ENCODE assay signal across 10 cellular contexts in the genomic region with DNA sequence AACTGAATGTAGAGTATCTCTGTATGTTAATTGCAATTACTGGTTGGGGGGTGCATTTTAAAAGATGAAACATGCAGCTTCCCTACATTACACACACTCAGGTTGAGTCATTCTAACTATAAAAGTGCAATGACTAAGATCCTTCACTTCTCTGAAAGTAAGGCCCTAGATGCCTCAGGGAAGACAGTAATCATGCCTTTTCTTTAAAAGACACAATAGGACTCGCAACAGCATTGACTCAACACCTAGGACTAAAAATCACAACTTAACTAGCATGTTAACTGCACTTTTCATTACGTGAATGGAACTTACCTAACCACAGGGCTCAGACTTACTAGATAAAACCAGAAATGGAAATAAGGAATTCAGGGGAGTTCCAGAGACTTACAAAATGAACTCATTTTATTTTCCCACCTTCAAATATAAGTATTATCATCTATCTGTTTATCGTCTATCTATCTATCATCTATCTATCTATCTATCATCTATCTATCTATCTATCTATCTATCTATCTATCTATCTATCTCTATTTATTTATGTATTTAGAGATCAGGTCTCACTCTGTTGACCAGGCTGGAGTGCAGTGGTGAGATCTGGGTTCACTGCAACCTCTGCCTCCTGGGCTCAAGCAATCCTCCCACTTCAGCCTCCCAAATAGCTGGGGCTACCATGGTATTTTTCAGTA. TPM values are rescaled to one million over a fixed set of nuclear protein-coding genes. Genes with fewer than 3 reads are reported as not detected.
DNase-seq lines count a peak whose midpoint lies in the region; ATAC-seq and TF ChIP-seq lines count a peak whose summit lies in the region.
"Had no signal": no experiment of that assay in that cellular context is flagged by ENCODE, and none has a peak within 500 bp of the region (broad histone marks: within the 10 kb centered on the region; RNA-seq: fewer than 3 reads in every experiment).

No MANE protein-coding gene starts in this region.

- peaks cover 8% of the 10 kb centered on the region for H3K36me3 Mint-ChIP-seq in activated CD8-positive, alpha-beta T cell treated with anti-CD3 and anti-CD28 coated beads for 36 hours (ENCODE audit: low read depth)
- H3K36me3 Mint-ChIP-seq in activated CD8-positive, alpha-beta T cell treated with anti-CD3 and anti-CD28 coated beads, Interleukin-2, amount 10 ng/mL, durations not matched to agents 7 days and 5 days (ENCODE audit: low read depth) = peaks cover 6% of the 10 kb centered on the region
- H3K36me3 Mint-ChIP-seq in stimulated activated effector memory CD8-positive, alpha-beta T cell treated with anti-CD3 and anti-CD28 coated beads, Interleukin-12 subunit alpha, Interleukin-12 subunit beta, amount 100 ng/mL, for 72 hours = peaks cover 8% of the 10 kb centered on the region

- intact Hi-C loops in activated CD8-positive, alpha-beta T cell treated with anti-CD3 and anti-CD28 coated beads for 36 hours (cut with micrococcal nuclease) = loop anchor here (5.0 kb wide), 1 partner anchor 60 kb away; the partner anchor contains the start of gene KMO
- intact Hi-C loops in mucosa of descending colon (cut with DNase I, micrococcal nuclease) = no loop called here

- H3K4me1 ChIP-seq in mucosa of descending colon (ENCODE audit: low read depth) = no peaks in the 10 kb centered on the region

- peaks cover 18% of the 10 kb centered on the region for H3K4me1 Mint-ChIP-seq in activated CD8-positive, alpha-beta T cell treated with anti-CD3 and anti-CD28 coated beads for 36 hours (ENCODE audit: low read depth)
- H3K4me1 Mint-ChIP-seq in activated CD8-positive, alpha-beta T cell treated with anti-CD3 and anti-CD28 coated beads, Interleukin-2, amount 10 ng/mL, durations not matched to agents 7 days and 5 days (ENCODE audit: low read depth) = no peaks in the 10 kb centered on the region
- peaks cover 26% of the 10 kb centered on the region for H3K4me1 Mint-ChIP-seq in stimulated activated effector memory CD8-positive, alpha-beta T cell treated with anti-CD3 and anti-CD28 coated beads, Interleukin-12 subunit alpha, Interleukin-12 subunit beta, amount 100 ng/mL, for 72 hours

- ATAC-seq in activated CD8-positive, alpha-beta T cell treated with anti-CD3 and anti-CD28 coated beads for 36 hours = peak; percentile 96
- no peak for ATAC-seq in activated CD8-positive, alpha-beta T cell treated with anti-CD3 and anti-CD28 coated beads, Interleukin-2, amount 10 ng/mL, durations not matched to agents 7 days and 5 days
- ATAC-seq in HG02885 (IDR thresholded peaks at IDR 0.05; ENCODE audit: poor library complexity, unreplicated experiment) = peak; percentile 86
- peak; percentile 98 for ATAC-seq in stimulated activated effector memory CD8-positive, alpha-beta T cell treated with anti-CD3 and anti-CD28 coated beads, Interleukin-12 subunit alpha, Interleukin-12 subunit beta, amount 100 ng/mL, for 72 hours
- no peak for ATAC-seq in mucosa of descending colon

- H3K9me3 ChIP-seq in mucosa of descending colon = no peaks in the 10 kb centered on the region
- H3K9me3 ChIP-seq: MG63 had no signal

- no peak for DNase-seq in activated CD8-positive, alpha-beta T cell treated with anti-CD3 and anti-CD28 coated beads for 36 hours
- DNase-seq in activated CD8-positive, alpha-beta T cell treated with anti-CD3 and anti-CD28 coated beads, Interleukin-2, amount 10 ng/mL, durations not matched to agents 7 days and 5 days = no peak
- peak; percentile 92 for DNase-seq in RPMI7951 (ENCODE audit: low read depth)
- no peak for DNase-seq in stimulated activated effector memory CD8-positive, alpha-beta T cell treated with anti-CD3 and anti-CD28 coated beads, Interleukin-12 subunit alpha, Interleukin-12 subunit beta, amount 100 ng/mL, for 72 hours (ENCODE audit: low spot score in 2 of 2)
- no peak for DNase-seq in mucosa of descending colon
- DNase-seq in NAMALWA (ENCODE audit: low spot score) = no peak
- no peak for DNase-seq in NCI-H1092 (lab: John Stamatoyannopoulos, UW)
- DNase-seq: MG63, midbrain had no signal

- no peak overlapping the region for H3K4me3 ChIP-seq in mucosa of descending colon
- H3K4me3 ChIP-seq: MG63 had no signal

- no peaks in the 10 kb centered on the region for H3K36me3 ChIP-seq in mucosa of descending colon (ENCODE audit: low read depth)
- H3K36me3 ChIP-seq: MG63 had no signal

- POLR2A ChIA-PET in activated CD8-positive, alpha-beta T cell treated with anti-CD3 and anti-CD28 coated beads for 36 hours (lab: Charles Lee) = interaction anchor here (1.3 to 1.5 kb wide), 3 partner anchors 21 to 48 kb away, joined by 3 to 6 read pairs (median 4); partner anchors contain the start of genes CHML and OPN3
- POLR2A ChIA-PET in activated CD8-positive, alpha-beta T cell treated with anti-CD3 and anti-CD28 coated beads, Interleukin-2, amount 10 ng/mL, durations not matched to agents 7 days and 5 days (lab: Charles Lee) = no interaction called here

- peak overlapping the region; percentile 63 for H3K27ac Mint-ChIP-seq in activated CD8-positive, alpha-beta T cell treated with anti-CD3 and anti-CD28 coated beads for 36 hours
- no peak overlapping the region for H3K27ac Mint-ChIP-seq in activated CD8-positive, alpha-beta T cell treated with anti-CD3 and anti-CD28 coated beads, Interleukin-2, amount 10 ng/mL, durations not matched to agents 7 days and 5 days
- H3K27ac Mint-ChIP-seq in stimulated activated effector memory CD8-positive, alpha-beta T cell treated with anti-CD3 and anti-CD28 coated beads, Interleukin-12 subunit alpha, Interleukin-12 subunit beta, amount 100 ng/mL, for 72 hours = peak overlapping the region; percentile 72

- H3K27me3 Mint-ChIP-seq in activated CD8-positive, alpha-beta T cell treated with anti-CD3 and anti-CD28 coated beads for 36 hours = no peaks in the 10 kb centered on the region
- no peaks in the 10 kb centered on the region for H3K27me3 Mint-ChIP-seq in activated CD8-positive, alpha-beta T cell treated with anti-CD3 and anti-CD28 coated beads, Interleukin-2, amount 10 ng/mL, durations not matched to agents 7 days and 5 days (ENCODE audit: low read depth)

- no peaks in the 10 kb centered on the region for H3K9me3 Mint-ChIP-seq in activated CD8-positive, alpha-beta T cell treated with anti-CD3 and anti-CD28 coated beads for 36 hours
- no peaks in the 10 kb centered on the region for H3K9me3 Mint-ChIP-seq in activated CD8-positive, alpha-beta T cell treated with anti-CD3 and anti-CD28 coated beads, Interleukin-2, amount 10 ng/mL, durations not matched to agents 7 days and 5 days (ENCODE audit: insufficient read depth)
- H3K9me3 Mint-ChIP-seq in stimulated activated effector memory CD8-positive, alpha-beta T cell treated with anti-CD3 and anti-CD28 coated beads, Interleukin-12 subunit alpha, Interleukin-12 subunit beta, amount 100 ng/mL, for 72 hours = no peaks in the 10 kb centered on the region

- CTCF ChIA-PET in activated CD8-positive, alpha-beta T cell treated with anti-CD3 and anti-CD28 coated beads for 36 hours (lab: Charles Lee) = interaction anchor here (1.3 kb wide), 1 partner anchor 19 kb away, joined by 3 read pairs; no protein-coding TSS in a partner anchor
- CTCF ChIA-PET in activated CD8-positive, alpha-beta T cell treated with anti-CD3 and anti-CD28 coated beads, Interleukin-2, amount 10 ng/mL, durations not matched to agents 7 days and 5 days (lab: Charles Lee) = no interaction called here

- H3K4me3 Mint-ChIP-seq in activated CD8-positive, alpha-beta T cell treated with anti-CD3 and anti-CD28 coated beads for 36 hours = no peak overlapping the region
- H3K4me3 Mint-ChIP-seq in activated CD8-positive, alpha-beta T cell treated with anti-CD3 and anti-CD28 coated beads, Interleukin-2, amount 10 ng/mL, durations not matched to agents 7 days and 5 days = no peak overlapping the region
- H3K4me3 Mint-ChIP-seq in stimulated activated effector memory CD8-positive, alpha-beta T cell treated with anti-CD3 and anti-CD28 coated beads, Interleukin-12 subunit alpha, Interleukin-12 subunit beta, amount 100 ng/mL, for 72 hours = peak overlapping the region; percentile 1

- no peak for TF ChIP-seq CTCF in activated CD8-positive, alpha-beta T cell treated with anti-CD3 and anti-CD28 coated beads for 36 hours (IDR thresholded peaks at IDR 0.05)
- TF ChIP-seq CTCF in mucosa of descending colon (IDR thresholded peaks at IDR 0.05) = no peak

RNA-seq across cellular contexts. Expression of gene CHML, which starts 47.8 kb away (rescaled TPM):
- 10 to 100 TPM; 20.3 to 24.7 TPM for total RNA-seq in activated CD8-positive, alpha-beta T cell treated with anti-CD3 and anti-CD28 coated beads for 36 hours
- total RNA-seq in activated CD8-positive, alpha-beta T cell treated with anti-CD3 and anti-CD28 coated beads, Interleukin-2, amount 10 ng/mL, durations not matched to agents 7 days and 5 days = 10 to 100 TPM; 18.2 to 18.7 TPM
- 8.8 and 9.7 TPM in 2 replicates for total RNA-seq in RPMI7951 (2014; rRNA removed; shearing (Covaris generic))
- total RNA-seq in mucosa of descending colon = 10 to 100 TPM in 1 of 3 donors, 1 to 10 TPM in 2; 8.5 to 16.7 (median 9.8) TPM

RNA-seq across cellular contexts. Expression of gene OPN3, which starts 47.8 kb away (rescaled TPM):
- total RNA-seq in activated CD8-positive, alpha-beta T cell treated with anti-CD3 and anti-CD28 coated beads for 36 hours = 10 to 100 TPM in 1 of 2 experiments, 1 to 10 TPM in 1; 9.9 to 11.8 TPM
- total RNA-seq in activated CD8-positive, alpha-beta T cell treated with anti-CD3 and anti-CD28 coated beads, Interleukin-2, amount 10 ng/mL, durations not matched to agents 7 days and 5 days = 10 to 100 TPM; 15.2 to 15.9 TPM
- total RNA-seq in RPMI7951 (2014; rRNA removed; shearing (Covaris generic)) = 38.3 and 49.4 TPM in 2 replicates
- 10 to 100 TPM; 27.4 to 77.6 (median 29.0) TPM for total RNA-seq in mucosa of descending colon

RNA-seq across cellular contexts. Expression of gene WDR64, which starts 59.7 kb away (rescaled TPM):
- not detected for total RNA-seq in activated CD8-positive, alpha-beta T cell treated with anti-CD3 and anti-CD28 coated beads for 36 hours
- total RNA-seq in activated CD8-positive, alpha-beta T cell treated with anti-CD3 and anti-CD28 coated beads, Interleukin-2, amount 10 ng/mL, durations not matched to agents 7 days and 5 days = under 1 TPM; 0.21 to 0.31 TPM
- total RNA-seq in RPMI7951 (2014; rRNA removed; shearing (Covaris generic)) = not detected in 2 replicates
- total RNA-seq in mucosa of descending colon = under 1 TPM in 1 of 3 donors, not detected in 2; 0.25 TPM

Comparison
In these comparisons a context has a peak if more than half of its experiments do, and no peak if none do; other contexts are left out.
1. ATAC-seq: peak in activated CD8-positive, alpha-beta T cell treated with anti-CD3 and anti-CD28 coated beads for 36 hours (single experiment), HG02885 (single experiment) and stimulated activated effector memory CD8-positive, alpha-beta T cell treated with anti-CD3 and anti-CD28 coated beads, Interleukin-12 subunit alpha, Interleukin-12 subunit beta, amount 100 ng/mL, for 72 hours (single experiment); none in activated CD8-positive, alpha-beta T cell treated with anti-CD3 and anti-CD28 coated beads, Interleukin-2, amount 10 ng/mL, durations not matched to agents 7 days and 5 days (single experiment) and mucosa of descending colon (single experiment).